ENCODE assay signal across 8 cellular contexts in the genomic region with DNA sequence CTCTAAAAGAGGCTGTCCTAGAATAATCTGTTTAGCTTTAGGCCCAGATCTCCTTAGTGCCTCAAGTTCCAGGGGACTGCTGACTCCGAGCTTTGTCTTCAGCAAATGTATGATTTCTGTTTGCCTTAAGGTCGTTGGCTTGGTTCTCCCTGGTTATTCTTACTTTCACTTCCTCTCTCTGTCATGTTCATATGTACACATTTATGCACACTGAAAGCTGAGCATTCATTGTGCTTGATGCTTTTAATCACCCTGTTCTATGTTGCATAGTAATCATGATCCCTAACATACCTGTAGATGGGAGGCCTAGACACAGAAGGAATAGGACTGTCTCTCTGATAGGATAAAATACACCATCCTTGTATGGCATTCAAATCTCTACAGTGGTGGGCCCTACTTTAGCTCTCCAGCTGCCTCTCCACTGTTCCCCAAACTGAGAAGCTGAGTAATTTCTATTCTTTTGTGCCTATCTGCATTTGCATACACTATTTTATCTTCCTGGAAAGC. TPM values are rescaled to one million over a fixed set of nuclear protein-coding genes. Genes with fewer than 3 reads are reported as not detected.
DNase-seq lines count a peak whose midpoint lies in the region; ATAC-seq and TF ChIP-seq lines count a peak whose summit lies in the region.
"Had no signal": no experiment of that assay in that cellular context is flagged by ENCODE, and none has a peak within 500 bp of the region (broad histone marks: within the 10 kb centered on the region; RNA-seq: fewer than 3 reads in every experiment).

No MANE protein-coding gene starts in this region.

- TF ChIP-seq CTCF in RWPE1 (conservative IDR thresholded peaks at IDR 0.05; ENCODE audit: low read depth) = no peak

- H3K79me1 ChIP-seq in trophoblast cell (ENCODE audit: low read length) = no peaks in the 10 kb centered on the region

- H3K9ac ChIP-seq in subcutaneous abdominal adipose tissue (ENCODE audit: low read length in 5 of 5) (no peak overlapping the region), trophoblast cell (ENCODE audit: low read length) (no peak overlapping the region)

- H3K36me3 ChIP-seq in subcutaneous abdominal adipose tissue (ENCODE audit: control insufficient read depth in 5 of 5, insufficient read depth in 5 of 5, low read length in 5 of 5) (no peaks in the 10 kb centered on the region), trophoblast cell (ENCODE audit: control insufficient read depth in 1 of 2, insufficient read depth in 2 of 2, low read length in 2 of 2) (no peaks in the 10 kb centered on the region)
- H3K36me3 ChIP-seq: heart right ventricle had no signal

- H3K4me3 ChIP-seq in subcutaneous abdominal adipose tissue (ENCODE audit: low read depth in 1 of 5, low read length in 5 of 5) (no peak overlapping the region), trophoblast cell (ENCODE audit: low read depth, low read length) (no peak overlapping the region)
- H3K4me3 ChIP-seq: heart right ventricle had no signal

- H3K23ac ChIP-seq in trophoblast cell (ENCODE audit: low read length) = no peak overlapping the region

- no peak overlapping the region for H2BK12ac ChIP-seq in trophoblast cell (ENCODE audit: low read length)

- no peak overlapping the region for H3K18ac ChIP-seq in trophoblast cell (ENCODE audit: low read length)

- H2BK120ac ChIP-seq in trophoblast cell (ENCODE audit: insufficient read depth, low read length, poor library complexity) = no peak overlapping the region

- H3K4me1 ChIP-seq in subcutaneous abdominal adipose tissue (ENCODE audit: control insufficient read depth in 5 of 5, insufficient read depth in 5 of 5, low read length in 5 of 5) = peaks cover 5 to 61% (median 36%) of the 10 kb centered on the region in 5 donors
- peaks cover 4 to 14% of the 10 kb centered on the region in 2 experiments for H3K4me1 ChIP-seq in trophoblast cell (ENCODE audit: control insufficient read depth in 1 of 2, insufficient read depth in 2 of 2, low read length in 2 of 2)

- H3K4ac ChIP-seq in trophoblast cell (ENCODE audit: low read depth, low read length) = no peak overlapping the region

- H4K12ac ChIP-seq in trophoblast cell (ENCODE audit: low read depth, low read length) = no peak overlapping the region

- no peak overlapping the region for H2BK5ac ChIP-seq in trophoblast cell (ENCODE audit: low read depth, low read length, poor library complexity)

- H4K91ac ChIP-seq in trophoblast cell (ENCODE audit: low read depth, low read length) = no peak overlapping the region

- no peak overlapping the region for H4K8ac ChIP-seq in trophoblast cell (ENCODE audit: low read depth, low read length)

- peak; percentile 75 for DNase-seq in SIG-M5 treated with dmso at 0.1 percent for 504 hours (lab: John Stamatoyannopoulos, UW; ENCODE audit: unreplicated experiment)
- DNase-seq in RWPE1 (ENCODE audit: low spot score) = no peak
- DNase-seq in trophoblast cell = no peak
- no peak for DNase-seq in stimulated activated CD4-positive, alpha-beta T cell treated with anti-CD3 and anti-CD28 coated beads, Interleukin-2, amount 100 ng/mL, for 24 hours
- DNase-seq: heart right ventricle had no signal

- CTCF ChIA-PET in RWPE1 (lab: Yijun Ruan, JAX) = interaction anchor here (1.7 kb wide), 1 partner anchor 51 kb away, joined by 8 read pairs; no protein-coding TSS in a partner anchor

- H3K79me2 ChIP-seq in trophoblast cell (ENCODE audit: control insufficient read depth, insufficient read depth, low read length, poor library complexity) = no peaks in the 10 kb centered on the region

- WGBS in trophoblast cell (ENCODE audit: extremely low coverage, insufficient coverage, insufficient read length) = no CpG with 5 or more reads among the region's 2 CpGs

- H3K27ac ChIP-seq in subcutaneous abdominal adipose tissue (ENCODE audit: low read depth, low read length) (peak overlapping the region; percentile 34), RWPE1 (no peak overlapping the region), trophoblast cell (ENCODE audit: low read depth, low read length) (no peak overlapping the region)

- no peak overlapping the region for H2AK5ac ChIP-seq in trophoblast cell (ENCODE audit: low read length)

- H3K27me3 ChIP-seq in subcutaneous abdominal adipose tissue (ENCODE audit: control insufficient read depth in 5 of 5, insufficient read depth in 4 of 5, low read length in 5 of 5) (no peaks in the 10 kb centered on the region), trophoblast cell (ENCODE audit: insufficient read depth, low read length) (no peaks in the 10 kb centered on the region)
- H3K27me3 ChIP-seq: heart right ventricle had no signal

- ATAC-seq in GM19351 (IDR thresholded peaks at IDR 0.05; ENCODE audit: unreplicated experiment) (peak; percentile 69), HG02981 (IDR thresholded peaks at IDR 0.05; ENCODE audit: unreplicated experiment) (peak; percentile 83)

- no peak overlapping the region for H3K14ac ChIP-seq in trophoblast cell (ENCODE audit: low read length)

- H2AFZ ChIP-seq in trophoblast cell (ENCODE audit: insufficient read depth, low read length, poor library complexity) = no peak overlapping the region

- no peak overlapping the region for H3K4me2 ChIP-seq in trophoblast cell (ENCODE audit: low read length)

- POLR2A ChIA-PET in RWPE1 (lab: Yijun Ruan, JAX; ENCODE audit: low non-redundant PET) = no interaction called here

- no peaks in the 10 kb centered on the region for H3K9me3 ChIP-seq in subcutaneous abdominal adipose tissue (ENCODE audit: control insufficient read depth in 5 of 5, low read length in 5 of 5)
- peaks cover 3% of the 10 kb centered on the region for H3K9me3 ChIP-seq in trophoblast cell (ENCODE audit: insufficient read depth, low read depth, low read length)
- H3K9me3 ChIP-seq: heart right ventricle had no signal

RNA-seq across cellular contexts. Expression of gene PPFIBP2, which starts 7.2 kb away (rescaled TPM):
- 23.3 and 24.1 TPM in 2 replicates for polyA plus RNA-seq in trophoblast cell (2013)

RNA-seq across cellular contexts. Expression of gene OLFML1, which starts 35.7 kb away (rescaled TPM):
- polyA plus RNA-seq in trophoblast cell (2013) = 2.4 TPM in 2 replicates
